8 cellular contexts compared by ENCODE assay signal in the genomic region with DNA sequence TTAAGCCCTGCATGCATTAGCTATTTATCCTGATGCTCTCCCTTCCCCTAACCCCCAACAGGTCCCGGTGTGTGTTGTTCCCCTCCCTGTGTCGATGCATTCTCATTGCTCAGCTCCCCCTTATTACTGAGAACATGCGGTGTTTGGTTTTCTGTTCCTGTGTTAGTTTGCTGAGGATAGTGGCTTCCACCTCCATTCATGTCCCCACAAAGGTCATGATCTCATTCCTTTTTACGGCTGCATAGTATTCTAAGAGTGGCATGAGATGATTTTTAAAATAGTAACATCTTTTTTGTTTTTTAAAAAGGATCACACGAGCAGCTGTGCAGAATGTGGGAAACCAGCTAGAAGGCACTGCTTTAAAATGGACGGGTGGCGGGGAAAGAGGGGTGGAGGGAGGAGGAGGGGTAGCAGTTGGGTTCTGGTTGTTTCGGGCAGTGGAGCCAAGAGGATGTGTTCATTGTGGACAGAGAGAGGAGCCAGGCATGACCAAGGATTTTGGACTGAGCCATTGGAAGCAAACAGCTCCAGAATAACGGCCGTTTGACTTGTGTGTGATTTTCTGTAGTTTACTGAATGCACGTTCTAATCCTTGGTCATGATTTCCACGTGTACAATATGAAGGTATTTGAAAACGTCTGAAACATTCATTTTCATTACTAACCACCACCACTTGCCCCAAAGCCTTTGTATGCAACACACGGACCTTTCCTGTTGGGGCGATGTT. TPM values are rescaled to one million over a fixed set of nuclear protein-coding genes. Genes with fewer than 3 reads are reported as not detected.
A peak's percentile ranks its signal among the peaks of the same experiment; 100 is the strongest.
DNase-seq lines count a peak whose midpoint lies in the region; ATAC-seq and TF ChIP-seq lines count a peak whose summit lies in the region.

No MANE protein-coding gene starts in this region.

- CTCF ChIA-PET in CD8-positive, alpha-beta T cell (lab: Charles Lee) = no interaction called here

- no peaks in the 10 kb centered on the region for H3K36me3 ChIP-seq in CD8-positive, alpha-beta T cell (ENCODE audit: insufficient read depth, low read length)
- H3K36me3 ChIP-seq in HUES6 (ENCODE audit: control insufficient read depth, insufficient read depth, low read length) (no peaks in the 10 kb centered on the region), neural cell (ENCODE audit: insufficient read depth, low read length) (no peaks in the 10 kb centered on the region)

- H3K27ac Mint-ChIP-seq in CD8-positive, alpha-beta T cell = peak overlapping the region; percentile 89

- no peak for ATAC-seq in CD8-positive, alpha-beta T cell
- no peak for ATAC-seq in GM21528 (IDR thresholded peaks at IDR 0.05; ENCODE audit: low FRiP score, unreplicated experiment)

- peaks cover 22% of the 10 kb centered on the region for H3K79me2 ChIP-seq in neural cell (replicated peaks; ENCODE audit: insufficient read depth, low read length)

- peak overlapping the region; percentile 91 for H3K4me3 ChIP-seq in CD8-positive, alpha-beta T cell (ENCODE audit: low read depth, low read length)
- H3K4me3 ChIP-seq in HUES6 (ENCODE audit: low read depth, low read length) (peak overlapping the region; percentile 86), neural cell (ENCODE audit: low read length) (peak overlapping the region; percentile 95)

- no peak overlapping the region for H3K27ac ChIP-seq in CD8-positive, alpha-beta T cell (ENCODE audit: low read depth, low read length)
- H3K27ac ChIP-seq in HUES6 (ENCODE audit: low read depth, low read length) (peak overlapping the region; percentile 70; the same call in 1 of the 2 replicates), cingulate gyrus (ENCODE audit: low read depth, low read length) (peak overlapping the region; percentile 97), neural cell (ENCODE audit: low read length) (peak overlapping the region; percentile 67)

- H3K4me1 Mint-ChIP-seq in CD8-positive, alpha-beta T cell (ENCODE audit: low read depth) = peaks cover 27% of the 10 kb centered on the region

- H3K9me2 ChIP-seq in neural cell (ENCODE audit: insufficient read depth, low read length) = no peaks in the 10 kb centered on the region

- no peaks in the 10 kb centered on the region for H3K9me3 ChIP-seq in CD8-positive, alpha-beta T cell (ENCODE audit: low read length)
- H3K9me3 ChIP-seq in HUES6 (ENCODE audit: control insufficient read depth, insufficient read depth, low read depth, low read length) (no peaks in the 10 kb centered on the region), neural cell (ENCODE audit: low read length) (no peaks in the 10 kb centered on the region)

- POLR2A ChIA-PET in CD8-positive, alpha-beta T cell (lab: Charles Lee) = interaction anchor here (1.2 to 2.5 kb wide), 6 partner anchors 18 to 1289 kb away, joined by 3 to 20 read pairs (median 4); a partner anchor contains a TSS

- peaks cover 4% of the 10 kb centered on the region for H3K36me3 Mint-ChIP-seq in CD8-positive, alpha-beta T cell

- H3K9ac ChIP-seq in HUES6 (ENCODE audit: low read length) (peak overlapping the region; percentile 80), neural cell (ENCODE audit: low read length) (peak overlapping the region; percentile 63)

- peak overlapping the region; percentile 86 for H3K4me3 Mint-ChIP-seq in CD8-positive, alpha-beta T cell

- H3K27me3 ChIP-seq in CD8-positive, alpha-beta T cell (ENCODE audit: insufficient read depth, low read length) = no peaks in the 10 kb centered on the region
- H3K27me3 ChIP-seq in HUES6 (ENCODE audit: control insufficient read depth, insufficient read depth, low read length) (peaks cover 16% of the 10 kb centered on the region; the same call in 1 of the 2 replicates), neural cell (ENCODE audit: insufficient read depth, low read depth, low read length) (no peaks in the 10 kb centered on the region)

- peak overlapping the region; percentile 92 for H3K4me2 ChIP-seq in neural cell (ENCODE audit: low read length)

- no peak for TF ChIP-seq EP300 in neural cell (conservative IDR thresholded peaks at IDR 0.05; ENCODE audit: poor library complexity, severe bottlenecking)

- peaks cover 18% of the 10 kb centered on the region for H4K20me1 ChIP-seq in neural cell (ENCODE audit: insufficient read depth)

- no peaks in the 10 kb centered on the region for H3K9me3 Mint-ChIP-seq in CD8-positive, alpha-beta T cell

- no peaks in the 10 kb centered on the region for H3F3A ChIP-seq in neural cell (ENCODE audit: insufficient read depth, low read length, poor library complexity, severe bottlenecking)

- TF ChIP-seq RAD21 in neural cell (conservative IDR thresholded peaks at IDR 0.05) = no peak

- no peak for DNase-seq in CD8-positive, alpha-beta T cell
- DNase-seq in NCI-H1092 treated with DMSO at 0.1 percent for 48 hours (lab: John Stamatoyannopoulos, UW) (no peak), GOT3 (lab: John Stamatoyannopoulos, UW) (no peak), HuH-7 (ENCODE audit: low spot score) (no peak)

- no peaks in the 10 kb centered on the region for H3K27me3 Mint-ChIP-seq in CD8-positive, alpha-beta T cell (ENCODE audit: low read depth)

- H3K4me1 ChIP-seq in CD8-positive, alpha-beta T cell (ENCODE audit: insufficient read depth, low read length) = peaks cover 17% of the 10 kb centered on the region
- H3K4me1 ChIP-seq in HUES6 (ENCODE audit: control insufficient read depth, insufficient read depth, low read length) = peaks cover 18% of the 10 kb centered on the region

- H2AFZ ChIP-seq in neural cell (ENCODE audit: low read depth, low read length) = peak overlapping the region; percentile 53

- intact Hi-C loops in CD8-positive, alpha-beta T cell (cut with DNase I, micrococcal nuclease) = loop anchor here (1.0 to 10.0 kb wide), 4 partner anchors 78 to 1156 kb away; a partner anchor contains a TSS

- TF ChIP-seq CTCF in CD8-positive, alpha-beta T cell (IDR thresholded peaks at IDR 0.05) = no peak
- no peak for TF ChIP-seq CTCF in neural cell (IDR thresholded peaks at IDR 0.05; ENCODE audit: poor library complexity, severe bottlenecking)

TF ChIP-seq in neural cell, 6 proteins besides CTCF, POLR2A, EP300 and RAD21:
- TF ChIP-seq SMC3 (conservative IDR thresholded peaks at IDR 0.05; ENCODE audit: poor library complexity) (no peak), MXI1 (conservative IDR thresholded peaks at IDR 0.05; ENCODE audit: poor library complexity, severe bottlenecking) (no peak), TAF1 (IDR thresholded peaks at IDR 0.05; ENCODE audit: low read depth) (no peak), POLR2AphosphoS5 (IDR thresholded peaks at IDR 0.05) (no peak), EZH2 (IDR thresholded peaks at IDR 0.05; ENCODE audit: borderline replicate concordance, insufficient read depth, low read length, poor library complexity, severe bottlenecking) (no peak)
- TF ChIP-seq, protein P1, sequence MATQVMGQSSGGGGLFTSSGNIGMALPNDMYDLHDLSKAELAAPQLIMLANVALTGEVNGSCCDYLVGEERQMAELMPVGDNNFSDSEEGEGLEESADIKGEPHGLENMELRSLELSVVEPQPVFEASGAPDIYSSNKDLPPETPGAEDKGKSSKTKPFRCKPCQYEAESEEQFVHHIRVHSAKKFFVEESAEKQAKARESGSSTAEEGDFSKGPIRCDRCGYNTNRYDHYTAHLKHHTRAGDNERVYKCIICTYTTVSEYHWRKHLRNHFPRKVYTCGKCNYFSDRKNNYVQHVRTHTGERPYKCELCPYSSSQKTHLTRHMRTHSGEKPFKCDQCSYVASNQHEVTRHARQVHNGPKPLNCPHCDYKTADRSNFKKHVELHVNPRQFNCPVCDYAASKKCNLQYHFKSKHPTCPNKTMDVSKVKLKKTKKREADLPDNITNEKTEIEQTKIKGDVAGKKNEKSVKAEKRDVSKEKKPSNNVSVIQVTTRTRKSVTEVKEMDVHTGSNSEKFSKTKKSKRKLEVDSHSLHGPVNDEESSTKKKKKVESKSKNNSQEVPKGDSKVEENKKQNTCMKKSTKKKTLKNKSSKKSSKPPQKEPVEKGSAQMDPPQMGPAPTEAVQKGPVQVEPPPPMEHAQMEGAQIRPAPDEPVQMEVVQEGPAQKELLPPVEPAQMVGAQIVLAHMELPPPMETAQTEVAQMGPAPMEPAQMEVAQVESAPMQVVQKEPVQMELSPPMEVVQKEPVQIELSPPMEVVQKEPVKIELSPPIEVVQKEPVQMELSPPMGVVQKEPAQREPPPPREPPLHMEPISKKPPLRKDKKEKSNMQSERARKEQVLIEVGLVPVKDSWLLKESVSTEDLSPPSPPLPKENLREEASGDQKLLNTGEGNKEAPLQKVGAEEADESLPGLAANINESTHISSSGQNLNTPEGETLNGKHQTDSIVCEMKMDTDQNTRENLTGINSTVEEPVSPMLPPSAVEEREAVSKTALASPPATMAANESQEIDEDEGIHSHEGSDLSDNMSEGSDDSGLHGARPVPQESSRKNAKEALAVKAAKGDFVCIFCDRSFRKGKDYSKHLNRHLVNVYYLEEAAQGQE (IDR thresholded peaks at IDR 0.05; ENCODE audit: borderline replicate concordance) = no peak

RNA-seq across cellular contexts. Expression of a gene that starts 1.7 kb away (rescaled TPM):
- total RNA-seq in CD8-positive, alpha-beta T cell = 10 to 100 TPM; 39.9 to 42.6 TPM
- polyA plus RNA-seq in neural cell = 12.1 and 14.7 TPM in 2 replicates
- polyA minus RNA-seq in neural cell = 36.0 and 37.4 TPM in 2 replicates
